15 cellular contexts compared by ENCODE assay signal in genomic region chr3:174376346-174376745, GRCh38.
"Had no signal": no experiment of that assay in that cellular context is flagged by ENCODE, and none has a peak within 500 bp of the region (broad histone marks: within the 10 kb centered on the region; RNA-seq: fewer than 3 reads in every experiment).

No MANE protein-coding gene starts in this region.

- H3K27ac ChIP-seq: gastroesophageal sphincter, sigmoid colon, testis had no signal

- H3K9me3 ChIP-seq: gastroesophageal sphincter, sigmoid colon, testis had no signal

- H3K36me3 ChIP-seq: gastroesophageal sphincter, sigmoid colon had no signal

- DNase-seq: activated CD4-positive, alpha-beta T cell treated with anti-CD3 and anti-CD28 coated beads for 48 hours; activated CD8-positive, alpha-beta T cell treated with anti-CD3 and anti-CD28 coated beads, Interleukin-2, amount 10 ng/mL, durations not matched to agents 7 days and 5 days; activated naive CD4-positive, alpha-beta T cell treated with Interleukin-2 at 50 U/mL for 16 hours; activated naive CD8-positive, alpha-beta T cell treated with anti-CD3 and anti-CD28 coated beads, Interleukin-2, amount 50 U/mL, for 24 hours; cerebellar nuclear complex; endodermal cell; kidney; nephron progenitor cell; sigmoid colon; stimulated activated CD4-positive, alpha-beta T cell treated with anti-CD3 and anti-CD28 coated beads, Interleukin-12 subunit alpha, Interleukin-12 subunit beta, amount 100 ng/mL, for 4 hours; stimulated activated CD4-positive, alpha-beta T cell treated with anti-CD3 and anti-CD28 coated beads, Interleukin-2, amount 100 ng/mL, for 48 hours; stimulated activated CD8-positive, alpha-beta memory T cell treated with anti-CD3 and anti-CD28 coated beads, Interleukin-4, amount 100 ng/mL, for 48 hours had no signal

- FAIRE-seq: kidney had no signal

- ATAC-seq: activated CD8-positive, alpha-beta T cell treated with anti-CD3 and anti-CD28 coated beads, Interleukin-2, amount 10 ng/mL, durations not matched to agents 7 days and 5 days; activated naive CD8-positive, alpha-beta T cell treated with anti-CD3 and anti-CD28 coated beads, Interleukin-2, amount 50 U/mL, for 24 hours; gastroesophageal sphincter; WTC11 had no signal

- H3K4me3 ChIP-seq: gastroesophageal sphincter, sigmoid colon had no signal

- H3K27me3 ChIP-seq: gastroesophageal sphincter, sigmoid colon, testis had no signal

- H3K4me1 ChIP-seq: gastroesophageal sphincter, testis had no signal
